In genomic region chr2:113818382-113818951, GRCh38 we compare ENCODE assay signal across 9 cellular contexts.
DNase-seq lines count a peak whose midpoint lies in the region; ATAC-seq, FAIRE-seq and TF ChIP-seq lines count a peak whose summit lies in the region.
"Had no signal": no experiment of that assay in that cellular context is flagged by ENCODE, and none has a peak within 500 bp of the region (broad histone marks: within the 10 kb centered on the region; RNA-seq: fewer than 3 reads in every experiment).

No MANE protein-coding gene starts in this region.

- no peaks in the 10 kb centered on the region for H4K20me1 ChIP-seq in astrocyte (ENCODE audit: insufficient read depth, low read length)

- H3K4me2 ChIP-seq in astrocyte (ENCODE audit: low read length), result peak overlapping the region; percentile 71

- no peaks in the 10 kb centered on the region for H3K36me3 ChIP-seq in astrocyte (ENCODE audit: insufficient read depth, low read length)
- H3K36me3 ChIP-seq in stomach, result no peaks in the 10 kb centered on the region

- peak overlapping the region; percentile 77 for H3K4me3 Mint-ChIP-seq in HFFc6
- H3K4me3 Mint-ChIP-seq in astrocyte (ENCODE audit: unreplicated experiment), result no peak overlapping the region
- H3K4me3 Mint-ChIP-seq: naive B cell had no signal

- H3K4me1 Mint-ChIP-seq in HFFc6 (ENCODE audit: low read depth), result peaks cover 54% of the 10 kb centered on the region
- peaks cover 14% of the 10 kb centered on the region for H3K4me1 Mint-ChIP-seq in astrocyte (ENCODE audit: low read depth, unreplicated experiment)

- no peaks in the 10 kb centered on the region for H3K9me3 ChIP-seq in astrocyte (ENCODE audit: insufficient read depth, low read depth, low read length)
- no peaks in the 10 kb centered on the region for H3K9me3 ChIP-seq in stomach

- no peak overlapping the region for H3K9ac ChIP-seq in astrocyte (ENCODE audit: low read length)

- no peaks in the 10 kb centered on the region for H3K27me3 ChIP-seq in astrocyte (ENCODE audit: insufficient read depth, low read length)
- no peaks in the 10 kb centered on the region for H3K27me3 ChIP-seq in stomach

- TF ChIP-seq EP300 in stomach (IDR thresholded peaks at IDR 0.05), result no peak

- 11 to 26% (median 13%) methylated on average over 10 of the region's 10 CpGs for WGBS in stomach, 5 donors

- no peaks in the 10 kb centered on the region for H3K79me2 ChIP-seq in astrocyte (ENCODE audit: insufficient read depth, low read length)

- H3K4me3 ChIP-seq in astrocyte (ENCODE audit: insufficient read depth, low read depth, low read length), result no peak overlapping the region
- H3K4me3 ChIP-seq in stomach, result no peak overlapping the region

- peaks cover 15% of the 10 kb centered on the region for H3K4me1 ChIP-seq in astrocyte (ENCODE audit: insufficient read depth, low read length)
- H3K4me1 ChIP-seq in stomach, result peaks cover 6 to 16% (median 13%) of the 10 kb centered on the region in 4 donors

- H3K27ac ChIP-seq in astrocyte (ENCODE audit: low read depth, low read length) (peak overlapping the region; percentile 55), stomach (peak overlapping the region; percentile 13 to 70 (median 50))

- ATAC-seq in HG03095 (IDR thresholded peaks at IDR 0.05; ENCODE audit: unreplicated experiment), result no peak

- no peaks in the 10 kb centered on the region for H3K36me3 Mint-ChIP-seq in HFFc6 (ENCODE audit: low read depth)
- no peaks in the 10 kb centered on the region for H3K36me3 Mint-ChIP-seq in astrocyte (ENCODE audit: low read depth, unreplicated experiment)
- H3K36me3 Mint-ChIP-seq: naive B cell had no signal

- no peak overlapping the region for H2AFZ ChIP-seq in astrocyte (ENCODE audit: low read depth, low read length)

- TF ChIP-seq CTCF in HFFc6 (IDR thresholded peaks at IDR 0.05), result no peak
- no peak for TF ChIP-seq CTCF in astrocyte (IDR thresholded peaks at IDR 0.05; ENCODE audit: insufficient read depth, low read depth, low read length)
- no peak for TF ChIP-seq CTCF in stomach (IDR thresholded peaks at IDR 0.05)

- no peak for TF ChIP-seq POLR2A in stomach (IDR thresholded peaks at IDR 0.05)

- intact Hi-C loops in stomach (cut with DNase I; ENCODE audit: low total_unique reads), result no loop called here

- peak; percentile 99 for FAIRE-seq in astrocyte (lab: Jason Lieb, UNC)

- H3K27ac Mint-ChIP-seq in HFFc6, result peak overlapping the region; percentile 93
- peak overlapping the region; percentile 70 for H3K27ac Mint-ChIP-seq in astrocyte (ENCODE audit: unreplicated experiment)

- peak; percentile 99 for DNase-seq in HFFc6
- peak; percentile 99 for DNase-seq in astrocyte (ENCODE audit: low read depth)
- DNase-seq in iris pigment epithelial cell (ENCODE audit: low read depth), result peak; percentile 99
- DNase-seq in stomach, result peak; percentile 72
- DNase-seq in NCI-H1092 treated with DMSO at 0.1 percent for 48 hours (lab: John Stamatoyannopoulos, UW), result no peak
- DNase-seq in NCI-H1417 (lab: John Stamatoyannopoulos, UW), result no peak
- DNase-seq in NOMO-1 (lab: John Stamatoyannopoulos, UW; ENCODE audit: unreplicated experiment in 2 of 2), result no peak
- DNase-seq: naive B cell had no signal

- H3K9me3 Mint-ChIP-seq in HFFc6 (no peaks in the 10 kb centered on the region), astrocyte (ENCODE audit: unreplicated experiment) (no peaks in the 10 kb centered on the region)
- H3K9me3 Mint-ChIP-seq: naive B cell had no signal

- H3K27me3 Mint-ChIP-seq in HFFc6 (ENCODE audit: insufficient read depth), result no peaks in the 10 kb centered on the region
- H3K27me3 Mint-ChIP-seq in astrocyte (ENCODE audit: low read depth, unreplicated experiment), result no peaks in the 10 kb centered on the region
- H3K27me3 Mint-ChIP-seq: naive B cell had no signal

Comparison
In these comparisons a context has a peak if more than half of its experiments do, and no peak if none do; other contexts are left out.
1. DNase-seq: peak in HFFc6 (single experiment), astrocyte (single experiment), iris pigment epithelial cell (single experiment) and stomach (single experiment); none in NCI-H1092 treated with DMSO at 0.1 percent for 48 hours (single experiment), NCI-H1417 (0 of 3) and NOMO-1 (0 of 2).